8 cellular contexts compared by ENCODE assay signal in the genomic region with DNA sequence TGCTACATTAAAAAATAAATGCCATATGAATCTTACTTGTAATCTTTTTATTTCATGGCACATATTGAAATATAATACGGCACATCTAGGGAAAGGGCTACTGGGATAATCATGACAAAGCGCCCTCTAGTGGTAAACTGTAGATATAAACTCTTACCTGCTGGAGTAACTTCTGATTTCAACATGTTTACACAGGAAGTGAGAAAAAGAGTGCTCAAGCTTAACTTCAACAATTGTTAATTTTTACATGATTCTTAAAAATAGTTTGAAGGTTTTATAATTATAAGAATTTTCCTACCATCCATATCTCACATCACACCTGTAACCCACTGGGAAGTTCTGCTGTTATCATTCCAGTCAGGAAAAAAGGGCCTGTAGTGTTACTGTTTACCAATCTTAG. TPM values are rescaled to one million over a fixed set of nuclear protein-coding genes. Genes with fewer than 3 reads are reported as not detected.
DNase-seq lines count a peak whose midpoint lies in the region; ATAC-seq, FAIRE-seq and TF ChIP-seq lines count a peak whose summit lies in the region.

No MANE protein-coding gene starts in this region.

- peaks cover 20% of the 10 kb centered on the region for H3K4me1 Mint-ChIP-seq in activated naive CD4-positive, alpha-beta T cell treated with anti-CD3 and anti-CD28 coated beads, Interleukin-2, amount 10 ng/mL, durations not matched to agents 7 days and 5 days
- H3K4me1 Mint-ChIP-seq in type B pancreatic cell (ENCODE audit: unreplicated experiment) = peaks cover 5% of the 10 kb centered on the region

- no peak overlapping the region for H3K27ac ChIP-seq in keratinocyte (ENCODE audit: control insufficient read depth, insufficient read depth, low read length)

- no peak for FAIRE-seq in keratinocyte (lab: Jason Lieb, UNC)

- no peaks in the 10 kb centered on the region for H3K36me3 Mint-ChIP-seq in activated naive CD4-positive, alpha-beta T cell treated with anti-CD3 and anti-CD28 coated beads, Interleukin-2, amount 10 ng/mL, durations not matched to agents 7 days and 5 days
- H3K36me3 Mint-ChIP-seq in type B pancreatic cell = no peaks in the 10 kb centered on the region

- H3K4me3 ChIP-seq in astrocyte of the cerebellum (ENCODE audit: low read depth, low read length) = no peak overlapping the region
- H3K4me3 ChIP-seq in keratinocyte (ENCODE audit: control insufficient read depth in 2 of 3, extremely low read depth in 1 of 3, insufficient read depth in 2 of 3, low read depth in 1 of 3, low read length in 3 of 3) = no peak overlapping the region

- H3K4me1 ChIP-seq in keratinocyte (ENCODE audit: control insufficient read depth, extremely low read depth, insufficient read depth, low read length) = peaks cover 8% of the 10 kb centered on the region

- TF ChIP-seq CTCF in astrocyte of the cerebellum (IDR thresholded peaks at IDR 0.05; ENCODE audit: low read depth, low read length, missing control alignments) = peak; percentile 51
- peak in 2 of 3 experiments; percentile 49 to 53 for TF ChIP-seq CTCF in keratinocyte (optimal IDR thresholded peaks at IDR 0.05 in 1 of 3, IDR thresholded peaks at IDR 0.05 in 1 of 3, conservative IDR thresholded peaks at IDR 0.05 in 1 of 3; ENCODE audit: extremely low read depth in 1 of 3, insufficient read depth in 2 of 3, low read length in 3 of 3)
- peak; percentile 92 for TF ChIP-seq CTCF in type B pancreatic cell (conservative IDR thresholded peaks at IDR 0.05)

- H3K27me3 ChIP-seq in keratinocyte (ENCODE audit: control insufficient read depth, extremely low read depth, insufficient read depth, low read length) = no peaks in the 10 kb centered on the region

- H3K4me2 ChIP-seq in keratinocyte (ENCODE audit: control insufficient read depth, extremely low read depth, insufficient read depth, low read depth, low read length) = no peak overlapping the region

- H3K36me3 ChIP-seq in keratinocyte (ENCODE audit: control insufficient read depth in 2 of 2, extremely low read depth in 1 of 2, insufficient read depth in 2 of 2, low read length in 2 of 2) = no peaks in the 10 kb centered on the region

- H3K9me3 Mint-ChIP-seq in activated naive CD4-positive, alpha-beta T cell treated with anti-CD3 and anti-CD28 coated beads, Interleukin-2, amount 10 ng/mL, durations not matched to agents 7 days and 5 days = no peaks in the 10 kb centered on the region
- H3K9me3 Mint-ChIP-seq in type B pancreatic cell = no peaks in the 10 kb centered on the region

- no peak overlapping the region for H2AFZ ChIP-seq in keratinocyte (ENCODE audit: control insufficient read depth, low read length)

- no peak for DNase-seq in activated naive CD4-positive, alpha-beta T cell treated with anti-CD3 and anti-CD28 coated beads, Interleukin-2, amount 10 ng/mL, durations not matched to agents 7 days and 5 days
- DNase-seq in activated naive CD4-positive, alpha-beta T cell (lab: John Stamatoyannopoulos, UW) = no peak
- DNase-seq in NCI-H526 treated with DMSO at 0.1 percent for 48 hours (lab: John Stamatoyannopoulos, UW) = peak; percentile 92
- peak; percentile 44 for DNase-seq in astrocyte of the cerebellum (ENCODE audit: low read depth)
- DNase-seq in keratinocyte (ENCODE audit: low read depth, low spot score) = no peak
- no peak for DNase-seq in type B pancreatic cell (ENCODE audit: extremely low spot score, unreplicated experiment)

- in situ Hi-C loops in astrocyte of the cerebellum (cut with HindIII; ENCODE audit: low sequenced_read_pairs) = no loop called here

- ATAC-seq in HG03469 (IDR thresholded peaks at IDR 0.05; ENCODE audit: unreplicated experiment) (peak; percentile 21), GM19397 (IDR thresholded peaks at IDR 0.05; ENCODE audit: unreplicated experiment) (no peak)

- no peak overlapping the region for H3K4me3 Mint-ChIP-seq in activated naive CD4-positive, alpha-beta T cell treated with anti-CD3 and anti-CD28 coated beads, Interleukin-2, amount 10 ng/mL, durations not matched to agents 7 days and 5 days
- no peak overlapping the region for H3K4me3 Mint-ChIP-seq in type B pancreatic cell

- no peaks in the 10 kb centered on the region for H3K27me3 Mint-ChIP-seq in activated naive CD4-positive, alpha-beta T cell treated with anti-CD3 and anti-CD28 coated beads, Interleukin-2, amount 10 ng/mL, durations not matched to agents 7 days and 5 days
- H3K27me3 Mint-ChIP-seq in type B pancreatic cell = peaks cover 37% of the 10 kb centered on the region

- dilution Hi-C loops in keratinocyte (cut with MboI; ENCODE audit: extremely low pct_ligation_motif_present, low sequenced_read_pairs) = no loop called here

- no peak overlapping the region for H3K9ac ChIP-seq in keratinocyte (ENCODE audit: control insufficient read depth, extremely low read depth, insufficient read depth, low read length)

- H4K20me1 ChIP-seq in keratinocyte (ENCODE audit: control insufficient read depth, extremely low read depth, insufficient read depth, low read length) = no peaks in the 10 kb centered on the region

- no peaks in the 10 kb centered on the region for H3K9me3 ChIP-seq in keratinocyte (ENCODE audit: control insufficient read depth, low read depth, low read length)

- no peaks in the 10 kb centered on the region for H3K9me1 ChIP-seq in keratinocyte (ENCODE audit: control insufficient read depth, extremely low read depth, insufficient read depth, low read length)

- H3K27ac Mint-ChIP-seq in activated naive CD4-positive, alpha-beta T cell treated with anti-CD3 and anti-CD28 coated beads, Interleukin-2, amount 10 ng/mL, durations not matched to agents 7 days and 5 days = peak overlapping the region; percentile 25
- no peak overlapping the region for H3K27ac Mint-ChIP-seq in type B pancreatic cell

- peaks cover 5% of the 10 kb centered on the region for H3K79me2 ChIP-seq in keratinocyte (ENCODE audit: control insufficient read depth, insufficient read depth, low read length)

- CTCF ChIA-PET in activated naive CD4-positive, alpha-beta T cell treated with anti-CD3 and anti-CD28 coated beads, Interleukin-2, amount 10 ng/mL, durations not matched to agents 7 days and 5 days (lab: Charles Lee) = interaction anchor here (0.9 to 2.9 kb wide), 10 partner anchors 15 to 608 kb away, joined by 3 to 20 read pairs (median 4); partner anchors contain the start of gene SAMD9

RNA-seq across cellular contexts. Expression of gene HEPACAM2, which starts 2.0 kb away (rescaled TPM):
- 0.06 TPM in 1 of 3 replicates, not detected in the others for polyA plus RNA-seq in keratinocyte
- not detected for polyA plus RNA-seq in keratinocyte (2011; ENCODE audit: low read depth)
- 0.09 TPM in 1 of 2 replicates, not detected in the other for polyA plus RNA-seq in keratinocyte (2011; cell fraction: cytosol; rRNA removed)
- 0.08 TPM in 1 of 2 replicates, not detected in the other for polyA plus RNA-seq in keratinocyte (2011; cell fraction: nucleus; rRNA removed)
- polyA plus RNA-seq in keratinocyte (2012; ENCODE audit: low replicate concordance) = 0.23 TPM in 1 of 2 replicates, not detected in the other
- polyA minus RNA-seq in keratinocyte = not detected in 3 replicates
- not detected for polyA minus RNA-seq in keratinocyte (2011; cell fraction: cytosol; rRNA and poly(A)+ RNA removed)
- not detected in 2 replicates for polyA minus RNA-seq in keratinocyte (2011; cell fraction: nucleus; rRNA and poly(A)+ RNA removed)
- total RNA-seq in type B pancreatic cell (ENCODE audit: low replicate concordance) = 37.3 and 55.7 TPM in 2 replicates

RNA-seq across cellular contexts. Expression of gene VPS50, which starts 3.9 kb away (rescaled TPM):
- 9.5 to 23.1 TPM (median 17.0 TPM) in 3 replicates for polyA plus RNA-seq in keratinocyte
- 104 TPM for polyA plus RNA-seq in keratinocyte (2011; ENCODE audit: low read depth)
- 6.2 and 14.4 TPM in 2 replicates for polyA plus RNA-seq in keratinocyte (2011; cell fraction: cytosol; rRNA removed)
- 21.1 and 25.9 TPM in 2 replicates for polyA plus RNA-seq in keratinocyte (2011; cell fraction: nucleus; rRNA removed)
- polyA plus RNA-seq in keratinocyte (2012; ENCODE audit: low replicate concordance) = 8.7 and 13.4 TPM in 2 replicates
- 10.1 to 33.6 TPM (median 27.3 TPM) in 3 replicates for polyA minus RNA-seq in keratinocyte
- polyA minus RNA-seq in keratinocyte (2011; cell fraction: cytosol; rRNA and poly(A)+ RNA removed) = 16.7 TPM
- polyA minus RNA-seq in keratinocyte (2011; cell fraction: nucleus; rRNA and poly(A)+ RNA removed) = 26.1 and 43.3 TPM in 2 replicates
- 26.5 and 28.2 TPM in 2 replicates for total RNA-seq in type B pancreatic cell (ENCODE audit: low replicate concordance)

Comparison
In these comparisons a context has a peak if more than half of its experiments do, and no peak if none do; other contexts are left out.
1. DNase-seq: peak in NCI-H526 treated with DMSO at 0.1 percent for 48 hours (single experiment) and astrocyte of the cerebellum (single experiment); none in activated naive CD4-positive, alpha-beta T cell treated with anti-CD3 and anti-CD28 coated beads, Interleukin-2, amount 10 ng/mL, durations not matched to agents 7 days and 5 days (single experiment), activated naive CD4-positive, alpha-beta T cell (0 of 4), keratinocyte (single experiment) and type B pancreatic cell (single experiment).
2. Peak in every context shown above with its lines, with median percentiles within 50 percentile points of each other: CTCF ChIP-seq.